ENCODE assay signal across 8 cellular contexts in the genomic region with DNA sequence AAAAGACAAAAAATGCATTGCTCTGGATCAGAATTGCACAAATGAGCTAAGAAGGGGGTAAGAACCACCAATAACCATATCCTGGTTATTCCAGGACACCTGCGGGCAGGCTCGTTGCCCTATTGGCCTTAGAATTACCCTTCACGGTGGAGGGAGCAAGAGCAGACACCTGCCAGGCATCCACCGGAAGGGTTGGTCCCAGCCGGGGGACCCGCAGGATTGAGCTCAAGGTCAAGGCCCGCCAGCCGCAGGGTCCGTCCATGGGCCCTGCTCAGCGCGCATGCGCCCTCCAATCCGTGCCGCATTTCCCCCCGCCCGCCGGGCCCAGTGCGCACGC. TPM values are rescaled to one million over a fixed set of nuclear protein-coding genes. Genes with fewer than 3 reads are reported as not detected.
DNase-seq lines count a peak whose midpoint lies in the region; ATAC-seq and TF ChIP-seq lines count a peak whose summit lies in the region.

No MANE protein-coding gene starts in this region.

- peak overlapping the region; percentile 97 for H3K27ac ChIP-seq in ACC112 (ENCODE audit: low read depth, low read length)
- H3K27ac ChIP-seq in GM23248, result peak overlapping the region; percentile 95; the same call in 1 of the 2 replicates
- peak overlapping the region; percentile 86 to 100 (median 99) for H3K27ac ChIP-seq in heart right ventricle
- H3K27ac ChIP-seq in skeletal muscle tissue (ENCODE audit: low read depth, low read length), result peak overlapping the region; percentile 99

- H3K36me3 ChIP-seq in ACC112 (ENCODE audit: insufficient read depth, low read length) (peaks cover 54% of the 10 kb centered on the region), GM23248 (ENCODE audit: low read depth) (peaks cover 12% of the 10 kb centered on the region; the same call in 1 of the 2 replicates), heart right ventricle (peaks cover 0 to 50% (median 35%) of the 10 kb centered on the region in 9 donors), skeletal muscle tissue (ENCODE audit: control insufficient read depth in 3 of 3, insufficient read depth in 3 of 3, low read length in 3 of 3) (peaks cover 37 to 47% (median 39%) of the 10 kb centered on the region in 3 donors)

- H3K9me3 ChIP-seq in GM23248 (ENCODE audit: low read depth) (no peaks in the 10 kb centered on the region), heart right ventricle (no peaks in the 10 kb centered on the region), skeletal muscle tissue (ENCODE audit: control insufficient read depth in 3 of 3, low read length in 3 of 3) (no peaks in the 10 kb centered on the region)

- H3K9me2 ChIP-seq in GM23248 (ENCODE audit: insufficient read depth), result no peaks in the 10 kb centered on the region

- H3K4me3 Mint-ChIP-seq in activated CD8-positive, alpha-beta T cell treated with anti-CD3 and anti-CD28 coated beads for 36 hours, result peak overlapping the region; percentile 91

- H3K79me2 ChIP-seq in ACC112 (ENCODE audit: control insufficient read depth, insufficient read depth, low read length, unreplicated experiment), result peaks cover 90% of the 10 kb centered on the region
- peaks cover 70% of the 10 kb centered on the region for H3K79me2 ChIP-seq in GM23248 (ENCODE audit: insufficient read depth)

- no peak for TF ChIP-seq CTCF in activated CD8-positive, alpha-beta T cell treated with anti-CD3 and anti-CD28 coated beads for 36 hours (IDR thresholded peaks at IDR 0.05)
- no peak for TF ChIP-seq CTCF in heart right ventricle (IDR thresholded peaks at IDR 0.05)

- peaks cover 66% of the 10 kb centered on the region for H3K36me3 Mint-ChIP-seq in activated CD8-positive, alpha-beta T cell treated with anti-CD3 and anti-CD28 coated beads for 36 hours (ENCODE audit: low read depth)

- H3K9ac ChIP-seq in GM23248 (peak overlapping the region; percentile 98), skeletal muscle tissue (ENCODE audit: low read depth in 1 of 3, low read length in 3 of 3) (peak overlapping the region; percentile 99 to 100 (median 100))

- CTCF ChIA-PET in activated CD8-positive, alpha-beta T cell treated with anti-CD3 and anti-CD28 coated beads for 36 hours (lab: Charles Lee), result no interaction called here

- H3K4me1 ChIP-seq in ACC112 (ENCODE audit: control insufficient read depth, insufficient read depth, low read length, unreplicated experiment) (peaks cover 38% of the 10 kb centered on the region), GM23248 (ENCODE audit: insufficient read depth) (peaks cover 24% of the 10 kb centered on the region), heart right ventricle (peaks cover 18 to 65% (median 42%) of the 10 kb centered on the region in 9 donors), skeletal muscle tissue (ENCODE audit: control insufficient read depth in 3 of 3, insufficient read depth in 3 of 3, low read length in 3 of 3) (peaks cover 45 to 72% (median 48%) of the 10 kb centered on the region in 3 donors)

- no peaks in the 10 kb centered on the region for H3K27me3 Mint-ChIP-seq in activated CD8-positive, alpha-beta T cell treated with anti-CD3 and anti-CD28 coated beads for 36 hours

- DNase-seq in GM23248 (no peak), heart right ventricle (peak in 1 of 2 donors; percentile 95), NCI-H2196 (lab: John Stamatoyannopoulos, UW; ENCODE audit: unreplicated experiment) (no peak)
- no peak for DNase-seq in activated CD8-positive, alpha-beta T cell treated with anti-CD3 and anti-CD28 coated beads for 36 hours

- peak overlapping the region; percentile 97 for H3K27ac Mint-ChIP-seq in activated CD8-positive, alpha-beta T cell treated with anti-CD3 and anti-CD28 coated beads for 36 hours

- intact Hi-C loops in activated CD8-positive, alpha-beta T cell treated with anti-CD3 and anti-CD28 coated beads for 36 hours (cut with micrococcal nuclease), result no loop called here
- intact Hi-C loops in heart right ventricle (cut with DNase I), result loop anchor here in 6 of 10 donors (5.0 to 10.0 kb wide), 4 partner anchors 53 to 203 kb away; partner anchors contain the start of genes ASMTL (in 4 of the 6) and AKAP17A (in 3 of the 6)

- WGBS in GM23248 (ENCODE audit: low coverage in 1 of 2, low lambda C conversion rate in 2 of 2, missing lambda C conversion rate in 2 of 2), 2 experiments, result 0 to 1% methylated on average over 6 to 16 of the region's 19 CpGs
- 0% methylated on average over 19 of the region's 19 CpGs for WGBS in heart right ventricle, 2 donors

- peak overlapping the region; percentile 83 for H3K4me2 ChIP-seq in GM23248 (ENCODE audit: unreplicated experiment)

- H3K4me1 Mint-ChIP-seq in activated CD8-positive, alpha-beta T cell treated with anti-CD3 and anti-CD28 coated beads for 36 hours (ENCODE audit: low read depth), result peaks cover 54% of the 10 kb centered on the region

- H3K27me3 ChIP-seq in ACC112 (ENCODE audit: insufficient read depth, low read length) (no peaks in the 10 kb centered on the region), GM23248 (replicated peaks; ENCODE audit: insufficient read depth) (no peaks in the 10 kb centered on the region), heart right ventricle (no peaks in the 10 kb centered on the region), skeletal muscle tissue (ENCODE audit: control insufficient read depth in 3 of 3, insufficient read depth in 3 of 3, low read length in 3 of 3) (no peaks in the 10 kb centered on the region)

- in situ Hi-C loops in GM23248 (cut with MboI), result no loop called here

- peaks cover 15% of the 10 kb centered on the region for H4K20me1 ChIP-seq in GM23248 (ENCODE audit: insufficient read depth)

- POLR2A ChIA-PET in activated CD8-positive, alpha-beta T cell treated with anti-CD3 and anti-CD28 coated beads for 36 hours (lab: Charles Lee), result no interaction called here

- no peak overlapping the region for H2AFZ ChIP-seq in ACC112 (ENCODE audit: low read length, unreplicated experiment)
- no peak overlapping the region for H2AFZ ChIP-seq in GM23248

- H3K4me3 ChIP-seq in ACC112 (ENCODE audit: low read depth, low read length) (peak overlapping the region; percentile 100), GM23248 (peak overlapping the region; percentile 93), heart right ventricle (peak overlapping the region; percentile 75 to 100 (median 97)), skeletal muscle tissue (ENCODE audit: low read length in 3 of 3) (peak overlapping the region; percentile 99 to 100 (median 100))

- no peak for ATAC-seq in activated CD8-positive, alpha-beta T cell treated with anti-CD3 and anti-CD28 coated beads for 36 hours
- ATAC-seq in heart right ventricle, result peak in 5 of 8 donors; percentile 65 to 77 (median 66)
- ATAC-seq in GM18517 (IDR thresholded peaks at IDR 0.05; ENCODE audit: unreplicated experiment), result no peak
- no peak for ATAC-seq in GM21825 (IDR thresholded peaks at IDR 0.05; ENCODE audit: unreplicated experiment)

- no peaks in the 10 kb centered on the region for H3K9me3 Mint-ChIP-seq in activated CD8-positive, alpha-beta T cell treated with anti-CD3 and anti-CD28 coated beads for 36 hours

- H3F3A ChIP-seq in GM23248 (ENCODE audit: insufficient read depth), result peaks cover 10% of the 10 kb centered on the region; the same call in 1 of the 2 replicates

RNA-seq across cellular contexts. Expression of gene SLC25A6, which starts 0.6 kb away (rescaled TPM):
- total RNA-seq in GM23248 (2014; rRNA removed; shearing (Covaris generic)), result 187 and 256 TPM in 2 replicates
- 317 and 336 TPM in 2 replicates for polyA plus RNA-seq in GM23248 (2016; fragmentation: Nextera tagmentation; extraction: Ambion mirVana)
- 100 to 1,000 TPM; 460 to 476 TPM for total RNA-seq in activated CD8-positive, alpha-beta T cell treated with anti-CD3 and anti-CD28 coated beads for 36 hours
- 100 to 1,000 TPM; 128 to 186 (median 141) TPM for total RNA-seq in heart right ventricle
- polyA plus RNA-seq in heart right ventricle, result 100 to 1,000 TPM in 1 of 2 donors, 10 to 100 TPM in 1; 74.8 to 272 TPM
- total RNA-seq in skeletal muscle tissue, result 185 TPM

RNA-seq across cellular contexts. Expression of gene IL3RA, which starts 54.8 kb away (rescaled TPM):
- not detected in 2 replicates for total RNA-seq in GM23248 (2014; rRNA removed; shearing (Covaris generic))
- polyA plus RNA-seq in GM23248 (2016; fragmentation: Nextera tagmentation; extraction: Ambion mirVana) (0.13 and 0.30 TPM in 2 replicates), heart right ventricle (10 to 100 TPM; 15.2 to 20.8 TPM)
- not detected for total RNA-seq in activated CD8-positive, alpha-beta T cell treated with anti-CD3 and anti-CD28 coated beads for 36 hours
- total RNA-seq in heart right ventricle (10 to 100 TPM in 1 of 10 donors, 1 to 10 TPM in 9; 4.5 to 11.4 (median 5.0) TPM), skeletal muscle tissue (6.3 TPM)

Comparison
In these comparisons a context has a peak if more than half of its experiments do, and no peak if none do; other contexts are left out.
1. ATAC-seq: peak in heart right ventricle (5 of 8); none in activated CD8-positive, alpha-beta T cell treated with anti-CD3 and anti-CD28 coated beads for 36 hours (single experiment), GM18517 (single experiment) and GM21825 (single experiment).
2. Peak in every context shown above with its lines, with median percentiles within 50 percentile points of each other: H3K27ac ChIP-seq and H3K4me3 ChIP-seq.